ENCODE assay signal across 1 cellular context in genomic region chr17:68035523-68036303, GRCh38.
TF ChIP-seq lines count a peak whose summit lies in the region.

TSS of gene KPNA2 (plus strand) at chr17:68035735. CDS start at chr17:68037133, 1,398 bp downstream.

TF ChIP-seq in HepG2, 621 proteins besides CTCF, POLR2A, EP300 and RAD21 (continued from another document and continues in another):
- TF ChIP-seq DMTF1 (CRISPR knock-in tag; IDR thresholded peaks at IDR 0.05) (no peak), ZNF367 (CRISPR knock-in tag; IDR thresholded peaks at IDR 0.05; ENCODE audit: borderline replicate concordance) (peak; percentile 21; the same call in 1 of the 2 replicates), TP53 (CRISPR knock-in tag; conservative IDR thresholded peaks at IDR 0.05) (0 out of 2 replicates have a peak, but pooled peaks have one; percentile 29), ZBTB37 (CRISPR knock-in tag; IDR thresholded peaks at IDR 0.05) (no peak), GPBP1L1 (CRISPR knock-in tag; IDR thresholded peaks at IDR 0.05) (no peak), U2AF2 (IDR thresholded peaks at IDR 0.05; ENCODE audit: low read depth, low read length) (no peak), ZNF580 (CRISPR knock-in tag; IDR thresholded peaks at IDR 0.05; ENCODE audit: borderline replicate concordance, low read depth) (peak; percentile 90; the same call in 1 of the 2 replicates), ZBTB25 (CRISPR knock-in tag; IDR thresholded peaks at IDR 0.05) (peak; percentile 28; the same call in 1 of the 2 replicates), PAWR (CRISPR knock-in tag; IDR thresholded peaks at IDR 0.05; ENCODE audit: borderline replicate concordance) (no peak; the same call in 1 of the 2 replicates), HMGA1 (CRISPR knock-in tag; conservative IDR thresholded peaks at IDR 0.05) (no peak), ZNF512B (CRISPR knock-in tag; IDR thresholded peaks at IDR 0.05; ENCODE audit: borderline replicate concordance) (peak; percentile 84; the same call in 1 of the 2 replicates), DBP (CRISPR knock-in tag; IDR thresholded peaks at IDR 0.05; ENCODE audit: not compliant biosample characterization) (no peak), NFIC (IDR thresholded peaks at IDR 0.05; ENCODE audit: low read length) (no peak), PREB (CRISPR knock-in tag; IDR thresholded peaks at IDR 0.05) (no peak), ZNF207 (IDR thresholded peaks at IDR 0.05; ENCODE audit: borderline replicate concordance) (no peak), ZBTB3 (CRISPR knock-in tag; IDR thresholded peaks at IDR 0.05; ENCODE audit: borderline replicate concordance, low read depth) (peak; percentile 66; the same call in 1 of the 2 replicates), ZNF143 (CRISPR knock-in tag; IDR thresholded peaks at IDR 0.05) (no peak), TCF12 (IDR thresholded peaks at IDR 0.05) (no peak), TCF12 (CRISPR knock-in tag; IDR thresholded peaks at IDR 0.05) (no peak; the same call in 1 of the 2 replicates), NBN (conservative IDR thresholded peaks at IDR 0.05) (no peak), ZNF512 (CRISPR knock-in tag; IDR thresholded peaks at IDR 0.05) (no peak), STAT6 (CRISPR knock-in tag; IDR thresholded peaks at IDR 0.05; ENCODE audit: borderline replicate concordance) (peak; percentile 69; the same call in 1 of the 2 replicates), STAG1 (CRISPR knock-in tag; IDR thresholded peaks at IDR 0.05) (no peak; the same call in 1 of the 2 replicates), ATF7 (IDR thresholded peaks at IDR 0.05) (peak; percentile 12; the same call in 1 of the 2 replicates), ATF7 (CRISPR knock-in tag; IDR thresholded peaks at IDR 0.05) (0 out of 2 replicates have a peak, but pooled peaks have one; percentile 62), ZNF230 (CRISPR knock-in tag; IDR thresholded peaks at IDR 0.05) (peak; percentile 85), ZNF441 (CRISPR knock-in tag; IDR thresholded peaks at IDR 0.05; ENCODE audit: borderline replicate concordance) (0 out of 2 replicates have a peak, but pooled peaks have one; percentile 58), SALL1 (CRISPR knock-in tag; IDR thresholded peaks at IDR 0.05) (peak; percentile 91), ZNF430 (CRISPR knock-in tag; IDR thresholded peaks at IDR 0.05) (peak; percentile 76; the same call in 1 of the 2 replicates), NR3C1 (CRISPR knock-in tag; IDR thresholded peaks at IDR 0.05) (no peak), ZNF224 (CRISPR knock-in tag; IDR thresholded peaks at IDR 0.05) (peak; percentile 87; the same call in 1 of the 2 replicates), ZNF747 (CRISPR knock-in tag; IDR thresholded peaks at IDR 0.05; ENCODE audit: borderline replicate concordance) (peak; percentile 89; the same call in 1 of the 2 replicates), ZNF280D (CRISPR knock-in tag; IDR thresholded peaks at IDR 0.05) (peak; percentile 92), SALL2 (CRISPR knock-in tag; IDR thresholded peaks at IDR 0.05) (peak; percentile 99), ZSCAN22 (CRISPR knock-in tag; IDR thresholded peaks at IDR 0.05) (no peak), KDM2A (CRISPR knock-in tag; IDR thresholded peaks at IDR 0.05; ENCODE audit: borderline replicate concordance, low read depth) (peak; percentile 92), ZZZ3 (CRISPR knock-in tag; IDR thresholded peaks at IDR 0.05; ENCODE audit: borderline replicate concordance) (peak; percentile 85; the same call in 1 of the 2 replicates), BRF2 (CRISPR knock-in tag; IDR thresholded peaks at IDR 0.05) (peak; percentile 94), PHF5A (CRISPR knock-in tag; IDR thresholded peaks at IDR 0.05; ENCODE audit: low read depth, unreplicated experiment) (no peak)
